1 cellular context compared by ENCODE assay signal in the genomic region with DNA sequence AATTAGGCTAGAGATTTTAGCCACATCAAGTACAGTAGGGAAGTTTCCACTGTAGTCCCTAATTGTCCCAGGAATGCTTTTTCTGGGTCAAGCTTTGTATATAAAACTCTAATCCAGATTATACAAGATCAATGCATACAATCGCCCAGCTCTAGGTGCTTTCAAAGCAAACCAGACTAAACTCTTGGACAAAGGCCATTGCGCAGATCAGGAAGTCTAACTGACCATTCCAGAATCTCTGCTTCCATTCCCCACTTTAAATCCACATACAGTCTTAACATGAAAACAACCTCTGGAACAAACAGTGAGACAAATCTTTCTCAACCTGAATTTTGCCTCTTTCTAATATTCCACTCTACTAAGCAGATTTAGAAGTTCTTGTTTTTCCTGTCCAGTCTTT.
TF ChIP-seq lines count a peak whose summit lies in the region.

No MANE protein-coding gene starts in this region.

TF ChIP-seq in IMR-90, 13 proteins besides CTCF, POLR2A, EP300 and RAD21:
- no peak for TF ChIP-seq MAFK (IDR thresholded peaks at IDR 0.05; ENCODE audit: low read depth, low read length)
- TF ChIP-seq RFX5 (IDR thresholded peaks at IDR 0.05; ENCODE audit: low read depth, low read length), result no peak
- TF ChIP-seq MXI1 (IDR thresholded peaks at IDR 0.05; ENCODE audit: borderline replicate concordance, low read depth, low read length), result no peak
- TF ChIP-seq CHD1 (IDR thresholded peaks at IDR 0.05; ENCODE audit: low read depth, low read length), result no peak
- no peak for TF ChIP-seq MAZ (IDR thresholded peaks at IDR 0.05; ENCODE audit: borderline replicate concordance, low read depth, low read length)
- TF ChIP-seq BHLHE40 (IDR thresholded peaks at IDR 0.05; ENCODE audit: low read depth, low read length), result no peak
- TF ChIP-seq, protein P1, sequence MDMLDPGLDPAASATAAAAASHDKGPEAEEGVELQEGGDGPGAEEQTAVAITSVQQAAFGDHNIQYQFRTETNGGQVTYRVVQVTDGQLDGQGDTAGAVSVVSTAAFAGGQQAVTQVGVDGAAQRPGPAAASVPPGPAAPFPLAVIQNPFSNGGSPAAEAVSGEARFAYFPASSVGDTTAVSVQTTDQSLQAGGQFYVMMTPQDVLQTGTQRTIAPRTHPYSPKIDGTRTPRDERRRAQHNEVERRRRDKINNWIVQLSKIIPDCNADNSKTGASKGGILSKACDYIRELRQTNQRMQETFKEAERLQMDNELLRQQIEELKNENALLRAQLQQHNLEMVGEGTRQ (IDR thresholded peaks at IDR 0.05; ENCODE audit: low read depth, low read length), result no peak
- no peak for TF ChIP-seq SMC3 (IDR thresholded peaks at IDR 0.05; ENCODE audit: low read depth, low read length)
- TF ChIP-seq CEBPB (IDR thresholded peaks at IDR 0.05; ENCODE audit: low read depth, low read length), result no peak
- TF ChIP-seq, protein P2, sequence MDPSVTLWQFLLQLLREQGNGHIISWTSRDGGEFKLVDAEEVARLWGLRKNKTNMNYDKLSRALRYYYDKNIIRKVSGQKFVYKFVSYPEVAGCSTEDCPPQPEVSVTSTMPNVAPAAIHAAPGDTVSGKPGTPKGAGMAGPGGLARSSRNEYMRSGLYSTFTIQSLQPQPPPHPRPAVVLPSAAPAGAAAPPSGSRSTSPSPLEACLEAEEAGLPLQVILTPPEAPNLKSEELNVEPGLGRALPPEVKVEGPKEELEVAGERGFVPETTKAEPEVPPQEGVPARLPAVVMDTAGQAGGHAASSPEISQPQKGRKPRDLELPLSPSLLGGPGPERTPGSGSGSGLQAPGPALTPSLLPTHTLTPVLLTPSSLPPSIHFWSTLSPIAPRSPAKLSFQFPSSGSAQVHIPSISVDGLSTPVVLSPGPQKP (IDR thresholded peaks at IDR 0.05; ENCODE audit: borderline replicate concordance, low read depth, low read length), result no peak
- no peak for TF ChIP-seq RCOR1 (IDR thresholded peaks at IDR 0.05; ENCODE audit: insufficient replicate concordance, low read length)
- TF ChIP-seq NFE2L2 (IDR thresholded peaks at IDR 0.05; ENCODE audit: low read depth, low read length), result no peak
- TF ChIP-seq FOS (IDR thresholded peaks at IDR 0.05; ENCODE audit: low read depth, low read length), result no peak
